In genomic region chr14:22976620-22977433, GRCh38 we compare ENCODE assay signal across 6 cellular contexts. TPM values are rescaled to one million over a fixed set of nuclear protein-coding genes. Genes with fewer than 3 reads are reported as not detected.
DNase-seq lines count a peak whose midpoint lies in the region; TF ChIP-seq lines count a peak whose summit lies in the region.

No MANE protein-coding gene starts in this region.

- no peak for TF ChIP-seq CTCF in fibroblast of lung (conservative IDR thresholded peaks at IDR 0.05 in 1 of 2, IDR thresholded peaks at IDR 0.05 in 1 of 2; ENCODE audit: low read depth in 1 of 2, low read length in 2 of 2)
- no peak for TF ChIP-seq CTCF in tibial nerve (IDR thresholded peaks at IDR 0.05)

- peaks cover 22% of the 10 kb centered on the region for H3K27me3 Mint-ChIP-seq in activated CD4-positive, alpha-beta T cell treated with anti-CD3 and anti-CD28 coated beads, Interleukin-2, amount 10 ng/mL, durations not matched to agents 24 days and 14 days

- TF ChIP-seq EP300 in tibial nerve (IDR thresholded peaks at IDR 0.05), result no peak

- H3K27me3 ChIP-seq in fibroblast of lung (ENCODE audit: control insufficient read depth, insufficient read depth, low read length) (no peaks in the 10 kb centered on the region), tibial nerve (no peaks in the 10 kb centered on the region)

- H3K27ac Mint-ChIP-seq in activated CD4-positive, alpha-beta T cell treated with anti-CD3 and anti-CD28 coated beads, Interleukin-2, amount 10 ng/mL, durations not matched to agents 24 days and 14 days, result no peak overlapping the region

- H3K4me1 Mint-ChIP-seq in activated CD4-positive, alpha-beta T cell treated with anti-CD3 and anti-CD28 coated beads, Interleukin-2, amount 10 ng/mL, durations not matched to agents 24 days and 14 days, result peaks cover 7% of the 10 kb centered on the region

- no peaks in the 10 kb centered on the region for H3K9me3 Mint-ChIP-seq in activated CD4-positive, alpha-beta T cell treated with anti-CD3 and anti-CD28 coated beads, Interleukin-2, amount 10 ng/mL, durations not matched to agents 24 days and 14 days

- no peak overlapping the region for H3K4me3 Mint-ChIP-seq in activated CD4-positive, alpha-beta T cell treated with anti-CD3 and anti-CD28 coated beads, Interleukin-2, amount 10 ng/mL, durations not matched to agents 24 days and 14 days

- H3K9ac ChIP-seq in fibroblast of lung (ENCODE audit: insufficient read depth, low read length), result no peak overlapping the region

- peak overlapping the region; percentile 47 for H3K4me2 ChIP-seq in fibroblast of lung (ENCODE audit: extremely low read depth, insufficient read depth, low read length)

- WGBS in tibial nerve, 2 donors, result 43% methylated on average over 6 of the region's 6 CpGs

- TF ChIP-seq POLR2A in tibial nerve (IDR thresholded peaks at IDR 0.05), result no peak

- intact Hi-C loops in activated CD4-positive, alpha-beta T cell treated with anti-CD3 and anti-CD28 coated beads, Interleukin-2, amount 10 ng/mL, durations not matched to agents 24 days and 14 days (cut with micrococcal nuclease), result no loop called here

- H4K20me1 ChIP-seq in fibroblast of lung (ENCODE audit: control insufficient read depth, extremely low read depth, insufficient read depth, low read length), result no peaks in the 10 kb centered on the region

- DNase-seq in NCI-H146 (lab: John Stamatoyannopoulos, UW), result peak; percentile 15
- DNase-seq in NCI-H146 treated with DMSO at 0.1 percent for 48 hours (lab: John Stamatoyannopoulos, UW; ENCODE audit: unreplicated experiment), result no peak
- DNase-seq in fibroblast of lung (ENCODE audit: low read depth in 2 of 2), result peak; percentile 55 to 64
- no peak for DNase-seq in tibial nerve (ENCODE audit: low spot score in 2 of 2)
- DNase-seq in activated CD4-positive, alpha-beta T cell treated with anti-CD3 and anti-CD28 coated beads, Interleukin-2, amount 10 ng/mL, durations not matched to agents 24 days and 14 days, result no peak
- no peak for DNase-seq in anterior cingulate cortex (lab: John Stamatoyannopoulos, UW)

- H3K4me3 ChIP-seq in fibroblast of lung (replicated peaks in 1 of 4; ENCODE audit: control extremely low read depth in 1 of 4, insufficient read depth in 1 of 4, low read depth in 3 of 4, low read length in 4 of 4), result no peak overlapping the region
- no peak overlapping the region for H3K4me3 ChIP-seq in tibial nerve

- H2AFZ ChIP-seq in fibroblast of lung (ENCODE audit: low read length), result no peak overlapping the region

- H3K27ac ChIP-seq in fibroblast of lung (ENCODE audit: insufficient read depth, low read length) (peak overlapping the region; percentile 66), tibial nerve (peak overlapping the region in 3 of 4 donors; percentile 34 to 94 (median 86))

- H3K4me1 ChIP-seq in fibroblast of lung (ENCODE audit: control insufficient read depth, extremely low read depth, insufficient read depth, low read length), result peaks cover 45% of the 10 kb centered on the region
- peaks cover 0 to 72% (median 17%) of the 10 kb centered on the region in 4 donors for H3K4me1 ChIP-seq in tibial nerve

- H3K79me2 ChIP-seq in fibroblast of lung (ENCODE audit: control insufficient read depth, insufficient read depth, low read length), result peaks cover 34% of the 10 kb centered on the region

- no peaks in the 10 kb centered on the region for H3K36me3 Mint-ChIP-seq in activated CD4-positive, alpha-beta T cell treated with anti-CD3 and anti-CD28 coated beads, Interleukin-2, amount 10 ng/mL, durations not matched to agents 24 days and 14 days (ENCODE audit: low read depth)

- H3K36me3 ChIP-seq in fibroblast of lung (ENCODE audit: control insufficient read depth, insufficient read depth, low read length), result peaks cover 16% of the 10 kb centered on the region
- H3K36me3 ChIP-seq in tibial nerve, result peaks cover 0 to 30% (median 0%) of the 10 kb centered on the region in 3 donors

- H3K9me3 ChIP-seq in fibroblast of lung (ENCODE audit: control insufficient read depth, insufficient read depth, low read depth, low read length) (no peaks in the 10 kb centered on the region), tibial nerve (no peaks in the 10 kb centered on the region)

RNA-seq across cellular contexts. Expression of gene AJUBA, which starts 5.5 kb away (rescaled TPM):
- total RNA-seq in fibroblast of lung (57.0 and 84.9 TPM in 2 replicates), tibial nerve (10 to 100 TPM; 22.8 to 33.5 (median 28.4) TPM)
- polyA plus RNA-seq in fibroblast of lung, result 26.1 and 41.3 TPM in 2 replicates
- polyA plus RNA-seq in fibroblast of lung (2012), result 27.2 and 39.8 TPM in 2 replicates
- polyA minus RNA-seq in fibroblast of lung (ENCODE audit: low replicate concordance), result 100 and 151 TPM in 2 replicates
- total RNA-seq in activated CD4-positive, alpha-beta T cell treated with anti-CD3 and anti-CD28 coated beads, Interleukin-2, amount 10 ng/mL, durations not matched to agents 24 days and 14 days, result 2.4 and 2.7 TPM in 2 replicates

RNA-seq across cellular contexts. Expression of gene HAUS4, which starts 19.9 kb away (rescaled TPM):
- total RNA-seq in fibroblast of lung (47.9 and 53.9 TPM in 2 replicates), tibial nerve (100 to 1,000 TPM in 1 of 4 donors, 10 to 100 TPM in 3; 52.1 to 104 (median 74.3) TPM)
- polyA plus RNA-seq in fibroblast of lung, result 21.9 and 25.8 TPM in 2 replicates
- polyA plus RNA-seq in fibroblast of lung (2012), result 19.7 and 25.0 TPM in 2 replicates
- polyA minus RNA-seq in fibroblast of lung (ENCODE audit: low replicate concordance), result 5.9 and 17.1 TPM in 2 replicates
- total RNA-seq in activated CD4-positive, alpha-beta T cell treated with anti-CD3 and anti-CD28 coated beads, Interleukin-2, amount 10 ng/mL, durations not matched to agents 24 days and 14 days, result 59.4 and 63.1 TPM in 2 replicates

RNA-seq across cellular contexts. Expression of gene C14orf93, which starts 33.1 kb away (rescaled TPM):
- 10.5 and 13.0 TPM in 2 replicates for total RNA-seq in fibroblast of lung
- polyA plus RNA-seq in fibroblast of lung, result 4.8 and 5.4 TPM in 2 replicates
- 3.8 and 4.5 TPM in 2 replicates for polyA plus RNA-seq in fibroblast of lung (2012)
- 3.7 and 19.9 TPM in 2 replicates for polyA minus RNA-seq in fibroblast of lung (ENCODE audit: low replicate concordance)
- total RNA-seq in tibial nerve, result 10 to 100 TPM in 1 of 4 donors, 1 to 10 TPM in 3; 8.4 to 18.6 (median 9.5) TPM
- total RNA-seq in activated CD4-positive, alpha-beta T cell treated with anti-CD3 and anti-CD28 coated beads, Interleukin-2, amount 10 ng/mL, durations not matched to agents 24 days and 14 days, result 6.7 and 8.2 TPM in 2 replicates

RNA-seq across cellular contexts. Expression of gene PRMT5, which starts 47.7 kb away (rescaled TPM):
- 50.3 and 54.8 TPM in 2 replicates for total RNA-seq in fibroblast of lung
- polyA plus RNA-seq in fibroblast of lung, result 91.7 and 136 TPM in 2 replicates
- polyA plus RNA-seq in fibroblast of lung (2012), result 76.2 and 138 TPM in 2 replicates
- 184 and 335 TPM in 2 replicates for polyA minus RNA-seq in fibroblast of lung (ENCODE audit: low replicate concordance)
- 10 to 100 TPM; 60.6 to 82.5 (median 76.8) TPM for total RNA-seq in tibial nerve
- total RNA-seq in activated CD4-positive, alpha-beta T cell treated with anti-CD3 and anti-CD28 coated beads, Interleukin-2, amount 10 ng/mL, durations not matched to agents 24 days and 14 days, result 198 and 200 TPM in 2 replicates

RNA-seq across cellular contexts. Expression of gene PSMB5, which starts 57.9 kb away (rescaled TPM):
- total RNA-seq in fibroblast of lung, result 166 and 204 TPM in 2 replicates
- 237 and 276 TPM in 2 replicates for polyA plus RNA-seq in fibroblast of lung
- polyA plus RNA-seq in fibroblast of lung (2012), result 213 and 248 TPM in 2 replicates
- 184 and 186 TPM in 2 replicates for polyA minus RNA-seq in fibroblast of lung (ENCODE audit: low replicate concordance)
- total RNA-seq in tibial nerve, result 100 to 1,000 TPM in 3 of 4 donors, 10 to 100 TPM in 1; 90.2 to 154 (median 113) TPM
- 150 TPM in 2 replicates for total RNA-seq in activated CD4-positive, alpha-beta T cell treated with anti-CD3 and anti-CD28 coated beads, Interleukin-2, amount 10 ng/mL, durations not matched to agents 24 days and 14 days

Comparison
In these comparisons a context has a peak if more than half of its experiments do, and no peak if none do; other contexts are left out.
1. DNase-seq: peak in NCI-H146 (single experiment) and fibroblast of lung (2 of 2); none in NCI-H146 treated with DMSO at 0.1 percent for 48 hours (single experiment), tibial nerve (0 of 2), activated CD4-positive, alpha-beta T cell treated with anti-CD3 and anti-CD28 coated beads, Interleukin-2, amount 10 ng/mL, durations not matched to agents 24 days and 14 days (single experiment) and anterior cingulate cortex (0 of 58).